ENCODE assay signal across 8 cellular contexts in genomic region chr7:38369816-38370493, GRCh38.
DNase-seq lines count a peak whose midpoint lies in the region; ATAC-seq and TF ChIP-seq lines count a peak whose summit lies in the region.

No MANE protein-coding gene starts in this region.

- peaks cover 80% of the 10 kb centered on the region for H3K4me1 Mint-ChIP-seq in CD8-positive, alpha-beta T cell (ENCODE audit: low read depth)
- peaks cover 14 to 20% (median 18%) of the 10 kb centered on the region in 3 donors for H3K4me1 Mint-ChIP-seq in naive B cell

- no peak overlapping the region for H3K4me3 ChIP-seq in CD8-positive, alpha-beta T cell (ENCODE audit: low read depth, low read length)
- H3K4me3 ChIP-seq in epithelial cell of esophagus (ENCODE audit: low read length), result no peak overlapping the region

- H3K27me3 ChIP-seq in CD8-positive, alpha-beta T cell (ENCODE audit: insufficient read depth, low read length), result no peaks in the 10 kb centered on the region

- H3K27me3 Mint-ChIP-seq in CD8-positive, alpha-beta T cell (ENCODE audit: low read depth), result no peaks in the 10 kb centered on the region
- H3K27me3 Mint-ChIP-seq in naive B cell, result no peaks in the 10 kb centered on the region

- H3K27ac ChIP-seq in CD8-positive, alpha-beta T cell (ENCODE audit: low read depth, low read length), result peak overlapping the region; percentile 36

- peak; percentile 77 for TF ChIP-seq CTCF in CD8-positive, alpha-beta T cell (IDR thresholded peaks at IDR 0.05)
- peak; percentile 89 for TF ChIP-seq CTCF in epithelial cell of esophagus (IDR thresholded peaks at IDR 0.05; ENCODE audit: insufficient read depth, low read depth, low read length, missing control alignments)

- no peaks in the 10 kb centered on the region for H3K36me3 ChIP-seq in CD8-positive, alpha-beta T cell (ENCODE audit: insufficient read depth, low read length)

- DNase-seq in CD8-positive, alpha-beta T cell, result peak; percentile 44 to 86 (median 84)
- DNase-seq in NOMO-1 treated with DMSO at 0.1 percent for 48 hours (lab: John Stamatoyannopoulos, UW; ENCODE audit: unreplicated experiment) (peak; percentile 96), epithelial cell of esophagus (ENCODE audit: low read depth) (peak; percentile 83), naive B cell (peak; percentile 78)
- peak; percentile 85 for DNase-seq in activated CD8-positive, alpha-beta memory T cell treated with anti-CD3 and anti-CD28 coated beads, Interleukin-2, amount 50 U/mL, for 4 hours
- peak; percentile 72 to 73 for DNase-seq in stimulated activated CD8-positive, alpha-beta memory T cell treated with anti-CD3 and anti-CD28 coated beads, Interleukin-7, amount 100 ng/mL, for 4 hours (ENCODE audit: low read depth in 2 of 2)

- intact Hi-C loops in CD8-positive, alpha-beta T cell (cut with DNase I, micrococcal nuclease), result loop anchor here (1.0 to 10.0 kb wide), 7 partner anchors 33 to 1575 kb away; partner anchors contain the start of genes SFRP4 (in 1 of the 2) and STARD3NL (in 1 of the 2)

- no peaks in the 10 kb centered on the region for H3K9me3 Mint-ChIP-seq in CD8-positive, alpha-beta T cell
- no peaks in the 10 kb centered on the region for H3K9me3 Mint-ChIP-seq in naive B cell

- peak overlapping the region; percentile 93 for H3K27ac Mint-ChIP-seq in CD8-positive, alpha-beta T cell
- H3K27ac Mint-ChIP-seq in naive B cell, result peak overlapping the region; percentile 87 to 97 (median 95)

- H3K4me1 ChIP-seq in CD8-positive, alpha-beta T cell (ENCODE audit: insufficient read depth, low read length), result peaks cover 61% of the 10 kb centered on the region

- no peaks in the 10 kb centered on the region for H3K9me3 ChIP-seq in CD8-positive, alpha-beta T cell (ENCODE audit: low read length)

- peak overlapping the region; percentile 57 for H3K4me3 Mint-ChIP-seq in CD8-positive, alpha-beta T cell
- peak overlapping the region in 3 of 8 donors; percentile 7 to 58 (median 25) for H3K4me3 Mint-ChIP-seq in naive B cell

- peak; percentile 67 for ATAC-seq in CD8-positive, alpha-beta T cell
- ATAC-seq in GM19463 (IDR thresholded peaks at IDR 0.05; ENCODE audit: unreplicated experiment), result peak; percentile 73
- ATAC-seq in HG03575 (IDR thresholded peaks at IDR 0.05; ENCODE audit: extremely low read depth, insufficient number of reproducible peaks, low FRiP score, unreplicated experiment), result peak; percentile 55
- peak; percentile 92 to 95 for ATAC-seq in naive B cell (ENCODE audit: low read depth in 2 of 2)

- CTCF ChIA-PET in CD8-positive, alpha-beta T cell (lab: Charles Lee), result interaction anchor here (0.6 to 11.3 kb wide), 36 partner anchors 9 to 266 kb away, joined by 3 to 338 read pairs (median 5); partner anchors contain the start of gene STARD3NL

- POLR2A ChIA-PET in CD8-positive, alpha-beta T cell (lab: Charles Lee), result interaction anchor here (0.7 to 4.0 kb wide), 4 partner anchors 11 to 155 kb away, joined by 3 to 24 read pairs (median 6); no protein-coding TSS in a partner anchor

- H3K36me3 Mint-ChIP-seq in CD8-positive, alpha-beta T cell, result peaks cover 25% of the 10 kb centered on the region
- H3K36me3 Mint-ChIP-seq in naive B cell, result no peaks in the 10 kb centered on the region
